Comparison of ENCODE assay signal across 13 cellular contexts in the genomic region with DNA sequence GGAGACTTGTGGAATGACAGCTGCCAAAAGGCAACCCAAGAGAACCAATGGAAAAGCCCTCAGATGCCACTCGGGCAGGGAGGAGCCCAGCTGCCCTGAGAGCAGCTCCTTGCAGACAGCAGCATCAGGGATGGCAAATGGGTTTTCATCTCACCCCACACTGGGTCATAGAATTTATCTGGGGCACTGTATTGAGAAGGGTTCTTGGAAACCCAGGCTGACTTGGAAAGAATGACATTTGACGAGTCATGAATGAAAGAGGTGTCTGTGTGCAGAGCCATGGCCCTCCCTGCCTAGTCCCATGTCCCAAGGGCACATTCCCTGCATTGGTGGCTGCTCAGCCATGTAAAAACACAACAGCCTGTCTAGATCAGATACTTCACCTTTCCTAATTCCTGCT.
A peak's percentile ranks its signal among the peaks of the same experiment; 100 is the strongest.
DNase-seq lines count a peak whose midpoint lies in the region; ATAC-seq and TF ChIP-seq lines count a peak whose summit lies in the region.
"Had no signal": no experiment of that assay in that cellular context is flagged by ENCODE, and none has a peak within 500 bp of the region (broad histone marks: within the 10 kb centered on the region; RNA-seq: fewer than 3 reads in every experiment).

No MANE protein-coding gene starts in this region.

- peaks cover 11% of the 10 kb centered on the region for H3K36me3 ChIP-seq in DND-41 (ENCODE audit: insufficient read depth, low read length)
- H3K36me3 ChIP-seq in trophoblast cell (ENCODE audit: control insufficient read depth in 1 of 2, insufficient read depth in 2 of 2, low read length in 2 of 2): peaks cover 2 to 4% of the 10 kb centered on the region in 2 experiments

- DNase-seq in DND-41 (peak; percentile 51), trophoblast cell (peak; percentile 72 to 81), globus pallidus (ENCODE audit: low spot score) (no peak)
- DNase-seq in T-helper 2 cell treated with Interferon-gamma antibody and Interleukin-4, amounts not matched to agents 5 μg/mL and 100 μg/mL, for 36 hours (ENCODE audit: low spot score): no peak
- no peak for DNase-seq in activated naive CD8-positive, alpha-beta T cell treated with anti-CD3 and anti-CD28 coated beads, Interleukin-2, amount 50 U/mL, for 24 hours
- no peak for DNase-seq in effector CD8-positive, alpha-beta T cell (lab: John Stamatoyannopoulos, UW)
- DNase-seq: NCI-H1105, NCI-H748 treated with DMSO at 0.1 percent for 48 hours, nucleus accumbens, SK-N-SH, upper lobe of right lung had no signal

- H2AFZ ChIP-seq in DND-41 (ENCODE audit: low read depth, low read length) (no peak overlapping the region), trophoblast cell (ENCODE audit: insufficient read depth, low read length, poor library complexity) (no peak overlapping the region)

- peak overlapping the region; percentile 72 for H2BK12ac ChIP-seq in trophoblast cell (ENCODE audit: low read length)

- H2BK5ac ChIP-seq in trophoblast cell (ENCODE audit: low read depth, low read length, poor library complexity): no peak overlapping the region

- TF ChIP-seq CTCF in DND-41 (IDR thresholded peaks at IDR 0.05; ENCODE audit: borderline replicate concordance, extremely low read depth, low read length, poor library complexity, severe bottlenecking): no peak

- H3K27me3 ChIP-seq in DND-41 (ENCODE audit: insufficient read depth, low read length, poor library complexity): no peaks in the 10 kb centered on the region
- H3K27me3 ChIP-seq in trophoblast cell (ENCODE audit: insufficient read depth, low read length): no peaks in the 10 kb centered on the region
- H3K27me3 ChIP-seq: upper lobe of right lung had no signal

- H3K4me1 Mint-ChIP-seq in T-helper 2 cell treated with Interferon-gamma antibody and Interleukin-4, amounts not matched to agents 5 μg/mL and 100 μg/mL, for 36 hours (ENCODE audit: low read depth): peaks cover 71% of the 10 kb centered on the region
- H3K4me1 Mint-ChIP-seq in activated naive CD8-positive, alpha-beta T cell treated with anti-CD3 and anti-CD28 coated beads, Interleukin-2, amount 50 U/mL, for 24 hours: peaks cover 76% of the 10 kb centered on the region

- no peaks in the 10 kb centered on the region for H4K20me1 ChIP-seq in DND-41 (ENCODE audit: insufficient read depth, low read length)

- H3K36me3 Mint-ChIP-seq in T-helper 2 cell treated with Interferon-gamma antibody and Interleukin-4, amounts not matched to agents 5 μg/mL and 100 μg/mL, for 36 hours (ENCODE audit: low read depth): peaks cover 62% of the 10 kb centered on the region
- peaks cover 75% of the 10 kb centered on the region for H3K36me3 Mint-ChIP-seq in activated naive CD8-positive, alpha-beta T cell treated with anti-CD3 and anti-CD28 coated beads, Interleukin-2, amount 50 U/mL, for 24 hours (ENCODE audit: low read depth)

- WGBS in trophoblast cell (ENCODE audit: extremely low coverage, insufficient coverage, insufficient read length): no CpG with 5 or more reads among the region's 2 CpGs

- H3K23ac ChIP-seq in trophoblast cell (ENCODE audit: low read length): no peak overlapping the region

- H3K9me3 ChIP-seq in DND-41 (ENCODE audit: insufficient read depth, low read length, severe bottlenecking) (peaks cover 9% of the 10 kb centered on the region), trophoblast cell (ENCODE audit: insufficient read depth, low read depth, low read length) (no peaks in the 10 kb centered on the region)
- H3K9me3 ChIP-seq: SK-N-SH, upper lobe of right lung had no signal

- H3K4me1 ChIP-seq in DND-41 (ENCODE audit: insufficient read depth, low read length) (peaks cover 71% of the 10 kb centered on the region), trophoblast cell (ENCODE audit: control insufficient read depth in 1 of 2, insufficient read depth in 2 of 2, low read length in 2 of 2) (peaks cover 26 to 36% of the 10 kb centered on the region in 2 experiments)

- H4K8ac ChIP-seq in trophoblast cell (ENCODE audit: low read depth, low read length): no peak overlapping the region

- H3K27ac Mint-ChIP-seq in T-helper 2 cell treated with Interferon-gamma antibody and Interleukin-4, amounts not matched to agents 5 μg/mL and 100 μg/mL, for 36 hours: peak overlapping the region; percentile 88
- H3K27ac Mint-ChIP-seq in activated naive CD8-positive, alpha-beta T cell treated with anti-CD3 and anti-CD28 coated beads, Interleukin-2, amount 50 U/mL, for 24 hours: peak overlapping the region; percentile 95

- H2BK120ac ChIP-seq in trophoblast cell (ENCODE audit: insufficient read depth, low read length, poor library complexity): peak overlapping the region; percentile 14

- H3K9ac ChIP-seq in DND-41 (ENCODE audit: low read depth, low read length): peak overlapping the region; percentile 39
- H3K9ac ChIP-seq in trophoblast cell (ENCODE audit: low read length): no peak overlapping the region
- H3K9ac ChIP-seq: SK-N-SH had no signal

- H3K4me3 Mint-ChIP-seq in T-helper 2 cell treated with Interferon-gamma antibody and Interleukin-4, amounts not matched to agents 5 μg/mL and 100 μg/mL, for 36 hours: no peak overlapping the region
- peak overlapping the region; percentile 53 for H3K4me3 Mint-ChIP-seq in activated naive CD8-positive, alpha-beta T cell treated with anti-CD3 and anti-CD28 coated beads, Interleukin-2, amount 50 U/mL, for 24 hours

- no peak overlapping the region for H3K18ac ChIP-seq in trophoblast cell (ENCODE audit: low read length)

- H3K27ac ChIP-seq in DND-41 (ENCODE audit: low read length) (peak overlapping the region; percentile 87), trophoblast cell (ENCODE audit: low read depth, low read length) (no peak overlapping the region)
- H3K27ac ChIP-seq: upper lobe of right lung had no signal

- peak overlapping the region; percentile 75 for H4K91ac ChIP-seq in trophoblast cell (ENCODE audit: low read depth, low read length)

- H4K12ac ChIP-seq in trophoblast cell (ENCODE audit: low read depth, low read length): no peak overlapping the region

- no peaks in the 10 kb centered on the region for H3K27me3 Mint-ChIP-seq in T-helper 2 cell treated with Interferon-gamma antibody and Interleukin-4, amounts not matched to agents 5 μg/mL and 100 μg/mL, for 36 hours (ENCODE audit: low read depth)
- no peaks in the 10 kb centered on the region for H3K27me3 Mint-ChIP-seq in activated naive CD8-positive, alpha-beta T cell treated with anti-CD3 and anti-CD28 coated beads, Interleukin-2, amount 50 U/mL, for 24 hours

- H3K9me3 Mint-ChIP-seq in T-helper 2 cell treated with Interferon-gamma antibody and Interleukin-4, amounts not matched to agents 5 μg/mL and 100 μg/mL, for 36 hours: peaks cover 11% of the 10 kb centered on the region
- no peaks in the 10 kb centered on the region for H3K9me3 Mint-ChIP-seq in activated naive CD8-positive, alpha-beta T cell treated with anti-CD3 and anti-CD28 coated beads, Interleukin-2, amount 50 U/mL, for 24 hours

- no peak overlapping the region for H3K4ac ChIP-seq in trophoblast cell (ENCODE audit: low read depth, low read length)

- no peaks in the 10 kb centered on the region for H3K79me2 ChIP-seq in DND-41 (ENCODE audit: insufficient read depth, low read length)
- H3K79me2 ChIP-seq in trophoblast cell (ENCODE audit: control insufficient read depth, insufficient read depth, low read length, poor library complexity): peaks cover 6% of the 10 kb centered on the region

- ATAC-seq in DND-41 (ENCODE audit: insufficient read depth, low read depth) (peak; percentile 15), GM19023 (IDR thresholded peaks at IDR 0.05; ENCODE audit: unreplicated experiment) (no peak), HG03025 (IDR thresholded peaks at IDR 0.05; ENCODE audit: low FRiP score, unreplicated experiment) (no peak)
- peak; percentile 57 for ATAC-seq in activated naive CD8-positive, alpha-beta T cell treated with anti-CD3 and anti-CD28 coated beads, Interleukin-2, amount 50 U/mL, for 24 hours

- no peak overlapping the region for H2AK5ac ChIP-seq in trophoblast cell (ENCODE audit: low read length)

- H3K79me1 ChIP-seq in trophoblast cell (ENCODE audit: low read length): peaks cover 42% of the 10 kb centered on the region

- H3K4me2 ChIP-seq in DND-41 (ENCODE audit: insufficient read depth, low read length) (peak overlapping the region; percentile 27), trophoblast cell (ENCODE audit: low read length) (no peak overlapping the region)
- H3K4me2 ChIP-seq: SK-N-SH had no signal

- H3K14ac ChIP-seq in trophoblast cell (ENCODE audit: low read length): peak overlapping the region; percentile 4

- H3K4me3 ChIP-seq in DND-41 (ENCODE audit: low read depth in 1 of 2, low read length in 2 of 2) (no peak overlapping the region), trophoblast cell (ENCODE audit: low read depth, low read length) (no peak overlapping the region)
- H3K4me3 ChIP-seq: upper lobe of right lung had no signal

Comparison
In these comparisons a context has a peak if more than half of its experiments do, and no peak if none do; other contexts are left out.
1. ATAC-seq: peak in DND-41 (single experiment) and activated naive CD8-positive, alpha-beta T cell treated with anti-CD3 and anti-CD28 coated beads, Interleukin-2, amount 50 U/mL, for 24 hours (single experiment); none in GM19023 (single experiment) and HG03025 (single experiment).
2. DNase-seq: peak in DND-41 (single experiment) and trophoblast cell (2 of 2); none in T-helper 2 cell treated with Interferon-gamma antibody and Interleukin-4, amounts not matched to agents 5 μg/mL and 100 μg/mL, for 36 hours (single experiment), activated naive CD8-positive, alpha-beta T cell treated with anti-CD3 and anti-CD28 coated beads, Interleukin-2, amount 50 U/mL, for 24 hours (single experiment), globus pallidus (single experiment) and effector CD8-positive, alpha-beta T cell (single experiment).